1 cellular context compared by ENCODE assay signal in genomic region chr14:23565626-23566025, GRCh38.
TF ChIP-seq lines count a peak whose summit lies in the region.

No MANE protein-coding gene starts in this region.

TF ChIP-seq in K562, 482 proteins besides CTCF, POLR2A, EP300 and RAD21:
- TF ChIP-seq NR4A1 (CRISPR knock-in tag; IDR thresholded peaks at IDR 0.05): no peak
- no peak for TF ChIP-seq NR4A1 (tag; IDR thresholded peaks at IDR 0.05)
- no peak for TF ChIP-seq TFE3 (CRISPR knock-in tag; IDR thresholded peaks at IDR 0.05)
- TF ChIP-seq RB1 (IDR thresholded peaks at IDR 0.05; ENCODE audit: low read depth): no peak
- TF ChIP-seq ZNF408 (CRISPR knock-in tag; IDR thresholded peaks at IDR 0.05; ENCODE audit: low read depth): no peak
- peak; percentile 30; the same call in 1 of the 2 replicates for TF ChIP-seq POLR2G (IDR thresholded peaks at IDR 0.05; ENCODE audit: low read depth, low read length)
